Comparison of ENCODE assay signal across 8 cellular contexts in genomic region chr4:113394730-113395530, GRCh38.
DNase-seq lines count a peak whose midpoint lies in the region; ATAC-seq, FAIRE-seq and TF ChIP-seq lines count a peak whose summit lies in the region.

No MANE protein-coding gene starts in this region.

- no peak overlapping the region for H2AFZ ChIP-seq in OCI-LY3 (ENCODE audit: low read depth, low read length)

- peak; percentile 86 for TF ChIP-seq CTCF in OCI-LY3 (IDR thresholded peaks at IDR 0.05; ENCODE audit: low read depth, low read length)
- peak in 2 of 3 donors; percentile 81 to 93 for TF ChIP-seq CTCF in omental fat pad (IDR thresholded peaks at IDR 0.05)
- TF ChIP-seq CTCF in uterus (IDR thresholded peaks at IDR 0.05) = peak; percentile 84 to 92 (median 88)

- no peak overlapping the region for H3K27ac ChIP-seq in OCI-LY3 (ENCODE audit: low read length)
- peak overlapping the region in 1 of 2 donors; percentile 53 for H3K27ac ChIP-seq in uterus

- peaks cover 19% of the 10 kb centered on the region for H3K4me1 Mint-ChIP-seq in activated T-cell treated with anti-CD3 and anti-CD28 coated beads, Interleukin-2, amount 50 U/mL, for 72 hours (ENCODE audit: low read depth)

- H4K20me1 ChIP-seq in OCI-LY3 (ENCODE audit: insufficient read depth, low read length) = no peaks in the 10 kb centered on the region

- H3K36me3 Mint-ChIP-seq in activated T-cell treated with anti-CD3 and anti-CD28 coated beads, Interleukin-2, amount 50 U/mL, for 72 hours (ENCODE audit: insufficient read depth in 2 of 2) = no peaks in the 10 kb centered on the region

- no peaks in the 10 kb centered on the region for H3K9me3 Mint-ChIP-seq in activated T-cell treated with anti-CD3 and anti-CD28 coated beads, Interleukin-2, amount 50 U/mL, for 72 hours

- H3K27ac Mint-ChIP-seq in activated T-cell treated with anti-CD3 and anti-CD28 coated beads, Interleukin-2, amount 50 U/mL, for 72 hours = no peak overlapping the region

- H3K27me3 Mint-ChIP-seq in activated T-cell treated with anti-CD3 and anti-CD28 coated beads, Interleukin-2, amount 50 U/mL, for 72 hours (ENCODE audit: low read depth) = peaks cover 14% of the 10 kb centered on the region

- ATAC-seq in GM21737 (IDR thresholded peaks at IDR 0.05; ENCODE audit: unreplicated experiment) = peak; percentile 97
- ATAC-seq in activated T-cell treated with anti-CD3 and anti-CD28 coated beads, Interleukin-2, amount 50 U/mL, for 72 hours (replicated peaks in 1 of 2) = peak; percentile 96
- ATAC-seq in omental fat pad (ENCODE audit: low FRiP score) = peak; percentile 87

- H3K4me3 Mint-ChIP-seq in activated T-cell treated with anti-CD3 and anti-CD28 coated beads, Interleukin-2, amount 50 U/mL, for 72 hours = no peak overlapping the region

- H3K36me3 ChIP-seq in OCI-LY3 (replicated peaks; ENCODE audit: low read depth, low read length) (no peaks in the 10 kb centered on the region), uterus (no peaks in the 10 kb centered on the region)

- H3K4me2 ChIP-seq in OCI-LY3 (ENCODE audit: low read length) = peak overlapping the region; percentile 78

- DNase-seq in KBM-7 (peak; percentile 76), fibroblast of the conjunctiva (ENCODE audit: low read depth) (peak; percentile 83), omental fat pad (ENCODE audit: low spot score) (no peak), uterus (peak; percentile 35 to 70)
- peak; percentile 49 to 70 for DNase-seq in activated T-cell treated with anti-CD3 and anti-CD28 coated beads, Interleukin-2, amount 50 U/mL, for 72 hours

- peaks cover 7% of the 10 kb centered on the region; the same call in 1 of the 2 replicates for H3K27me3 ChIP-seq in OCI-LY3 (ENCODE audit: low read depth, low read length)
- H3K27me3 ChIP-seq in uterus = no peaks in the 10 kb centered on the region

- intact Hi-C loops in uterus (cut with DNase I; ENCODE audit: low total_unique reads) = loop anchor here (10.0 kb wide), 1 partner anchor 370 kb away; the partner anchor contains the start of gene CAMK2D

- peaks cover 19% of the 10 kb centered on the region for H3K4me1 ChIP-seq in OCI-LY3 (ENCODE audit: low read length)
- no peaks in the 10 kb centered on the region for H3K4me1 ChIP-seq in uterus

- no peak overlapping the region for H3K9ac ChIP-seq in OCI-LY3 (ENCODE audit: low read length)

- no peaks in the 10 kb centered on the region for H3K79me2 ChIP-seq in OCI-LY3 (ENCODE audit: low read length)

- in situ Hi-C loops in KBM-7 (cut with MboI; ENCODE audit: low pct_unique_long_range_greater_than_20kb, low sequenced_read_pairs) = no loop called here

- FAIRE-seq in G401.6 (lab: Jason Lieb, UNC) = peak; percentile 98

- no peak for TF ChIP-seq POLR2A in uterus (IDR thresholded peaks at IDR 0.05)

- no peaks in the 10 kb centered on the region for H3K9me3 ChIP-seq in OCI-LY3 (ENCODE audit: insufficient read depth, low read length)
- H3K9me3 ChIP-seq in uterus = no peaks in the 10 kb centered on the region

- H3K4me3 ChIP-seq in OCI-LY3 (ENCODE audit: low read length) (peak overlapping the region; percentile 61), uterus (no peak overlapping the region)
